ENCODE assay signal across 8 cellular contexts in the genomic region with DNA sequence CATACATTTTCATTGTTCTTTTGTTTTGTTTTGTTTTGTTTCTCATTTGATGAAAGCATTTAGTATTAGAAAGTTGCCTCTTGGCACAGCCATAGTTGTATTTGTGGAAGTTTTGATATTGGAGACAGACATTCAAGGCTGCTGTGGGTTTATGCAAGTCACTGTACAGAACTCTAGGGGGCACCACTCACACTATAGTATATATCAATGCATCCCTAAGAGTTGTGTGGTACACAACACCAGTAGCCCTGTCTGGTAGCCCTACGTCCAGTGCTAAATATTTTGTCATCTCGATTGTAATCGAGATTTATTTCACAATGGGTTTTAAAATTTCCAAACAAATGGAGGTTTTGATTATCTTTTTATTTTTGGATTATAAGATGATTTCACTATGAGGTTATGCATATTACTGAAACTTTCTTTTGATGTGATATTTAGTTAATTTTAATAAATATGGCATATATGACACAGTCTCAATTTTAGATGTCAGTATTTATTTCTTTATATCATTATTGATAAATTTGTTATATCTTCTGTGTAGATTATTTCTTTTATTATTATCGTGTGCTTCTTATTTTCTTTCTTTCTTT.
DNase-seq lines count a peak whose midpoint lies in the region; ATAC-seq and TF ChIP-seq lines count a peak whose summit lies in the region.

No MANE protein-coding gene starts in this region.

- no peaks in the 10 kb centered on the region for H3K9me3 ChIP-seq in right lobe of liver
- no peaks in the 10 kb centered on the region for H3K9me3 ChIP-seq in effector memory CD4-positive, alpha-beta T cell (ENCODE audit: control insufficient read depth, low read length)

- H3K36me3 ChIP-seq in right lobe of liver, result no peaks in the 10 kb centered on the region
- H3K36me3 ChIP-seq in effector memory CD4-positive, alpha-beta T cell (ENCODE audit: control insufficient read depth, insufficient read depth, low read length), result no peaks in the 10 kb centered on the region

- intact Hi-C loops in right lobe of liver (cut with DNase I), result no loop called here

- 76% methylated on average over 4 of the region's 4 CpGs for WGBS in right lobe of liver (ENCODE audit: insufficient coverage, low coverage, low lambda C conversion rate, missing lambda C conversion rate)

- TF ChIP-seq CTCF in right lobe of liver (IDR thresholded peaks at IDR 0.05), result peak; percentile 39 to 58 (median 52)

- no peak for TF ChIP-seq POLR2A in right lobe of liver (IDR thresholded peaks at IDR 0.05)

- peak; percentile 94 for ATAC-seq in GM19351 (IDR thresholded peaks at IDR 0.05; ENCODE audit: unreplicated experiment)
- ATAC-seq in HG03439 (IDR thresholded peaks at IDR 0.05; ENCODE audit: unreplicated experiment), result peak; percentile 66
- peak; percentile 76 to 82 (median 80) for ATAC-seq in right lobe of liver

- H3K27me3 ChIP-seq in right lobe of liver, result no peaks in the 10 kb centered on the region
- H3K27me3 ChIP-seq in effector memory CD4-positive, alpha-beta T cell (replicated peaks; ENCODE audit: control insufficient read depth, insufficient read depth, low read length, poor library complexity, severe bottlenecking), result no peaks in the 10 kb centered on the region

- no peak overlapping the region for H3K4me3 ChIP-seq in right lobe of liver
- no peak overlapping the region for H3K4me3 ChIP-seq in effector memory CD4-positive, alpha-beta T cell (ENCODE audit: insufficient read depth, low read depth, low read length, poor library complexity, severe bottlenecking)

- peak; percentile 34 for DNase-seq in SHP77 (lab: John Stamatoyannopoulos, UW)
- no peak for DNase-seq in SHP77 treated with DMSO at 0.1 percent for 48 hours (lab: John Stamatoyannopoulos, UW)
- peak; percentile 11 for DNase-seq in NCI-H82 treated with DMSO at 0.1 percent for 48 hours (lab: John Stamatoyannopoulos, UW; ENCODE audit: unreplicated experiment)
- DNase-seq in T47D (ENCODE audit: low read depth in 1 of 2, low spot score in 1 of 2), result peak; percentile 71 to 88
- no peak for DNase-seq in right lobe of liver
- no peak for DNase-seq in effector memory CD4-positive, alpha-beta T cell

- no peak overlapping the region for H3K27ac ChIP-seq in right lobe of liver
- no peak overlapping the region for H3K27ac ChIP-seq in effector memory CD4-positive, alpha-beta T cell (ENCODE audit: insufficient read depth, low read length, poor library complexity, severe bottlenecking)

- in situ Hi-C loops in T47D (cut with HindIII; ENCODE audit: low pct_unique_long_range_greater_than_20kb, low sequenced_read_pairs), result no loop called here

- no peaks in the 10 kb centered on the region for H3K4me1 ChIP-seq in right lobe of liver
- no peaks in the 10 kb centered on the region for H3K4me1 ChIP-seq in effector memory CD4-positive, alpha-beta T cell (ENCODE audit: control insufficient read depth, insufficient read depth, low read length, poor library complexity, severe bottlenecking)

Comparison
In these comparisons a context has a peak if more than half of its experiments do, and no peak if none do; other contexts are left out.
1. DNase-seq: peak in SHP77 (2 of 2), NCI-H82 treated with DMSO at 0.1 percent for 48 hours (single experiment) and T47D (2 of 2); none in SHP77 treated with DMSO at 0.1 percent for 48 hours (single experiment), right lobe of liver (0 of 3) and effector memory CD4-positive, alpha-beta T cell (0 of 3).
2. Peak in every context shown above with its lines, with median percentiles within 50 percentile points of each other: ATAC-seq.